Comparison of ENCODE assay signal across 2 cellular contexts in the genomic region with DNA sequence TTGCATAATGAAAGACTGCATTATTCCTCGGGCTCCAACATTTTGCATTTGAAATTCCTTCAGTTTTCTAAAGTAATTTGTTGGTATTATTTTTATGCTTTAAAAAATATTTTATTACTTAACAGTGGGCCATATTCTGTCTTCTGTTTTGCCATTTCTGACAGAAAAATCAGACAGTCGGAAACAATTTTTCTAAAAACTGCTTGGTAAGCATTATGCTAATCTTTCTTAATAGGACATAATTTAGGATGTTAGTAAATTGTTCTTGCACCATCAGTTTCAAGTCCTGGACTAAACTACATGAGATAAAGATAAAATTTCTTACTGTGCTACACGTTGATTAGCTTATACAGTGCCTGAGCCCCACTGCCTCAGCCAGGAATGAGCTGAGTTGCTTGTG.
TF ChIP-seq lines count a peak whose summit lies in the region.

No MANE protein-coding gene starts in this region.

TF ChIP-seq in HepG2, 621 proteins besides CTCF, POLR2A, EP300 and RAD21:
- TF ChIP-seq MAFK (conservative IDR thresholded peaks at IDR 0.05 in 1 of 2, IDR thresholded peaks at IDR 0.05 in 1 of 2; ENCODE audit: low read length in 2 of 2) (peak; percentile 83 to 93), ARID2 (CRISPR knock-in tag; IDR thresholded peaks at IDR 0.05; ENCODE audit: borderline replicate concordance) (no peak), MAFF (IDR thresholded peaks at IDR 0.05; ENCODE audit: low read depth, low read length) (peak; percentile 87), MEIS1 (CRISPR knock-in tag; IDR thresholded peaks at IDR 0.05; ENCODE audit: borderline replicate concordance) (no peak), ZBTB38 (CRISPR knock-in tag; IDR thresholded peaks at IDR 0.05) (no peak), CHCHD3 (CRISPR knock-in tag; IDR thresholded peaks at IDR 0.05) (no peak)

TF ChIP-seq in K562, 482 proteins besides CTCF, POLR2A, EP300 and RAD21:
- TF ChIP-seq MAFF (IDR thresholded peaks at IDR 0.05; ENCODE audit: low read length) = peak; percentile 78
- peak; percentile 87 for TF ChIP-seq ZNF316 (IDR thresholded peaks at IDR 0.05)
- no peak for TF ChIP-seq SRSF7 (optimal IDR thresholded peaks at IDR 0.05; ENCODE audit: low read depth, low read length)
- no peak for TF ChIP-seq SMARCA4 (IDR thresholded peaks at IDR 0.05)
- no peak for TF ChIP-seq NUFIP1 (IDR thresholded peaks at IDR 0.05; ENCODE audit: partially characterized antibody)
- TF ChIP-seq, protein P1, sequence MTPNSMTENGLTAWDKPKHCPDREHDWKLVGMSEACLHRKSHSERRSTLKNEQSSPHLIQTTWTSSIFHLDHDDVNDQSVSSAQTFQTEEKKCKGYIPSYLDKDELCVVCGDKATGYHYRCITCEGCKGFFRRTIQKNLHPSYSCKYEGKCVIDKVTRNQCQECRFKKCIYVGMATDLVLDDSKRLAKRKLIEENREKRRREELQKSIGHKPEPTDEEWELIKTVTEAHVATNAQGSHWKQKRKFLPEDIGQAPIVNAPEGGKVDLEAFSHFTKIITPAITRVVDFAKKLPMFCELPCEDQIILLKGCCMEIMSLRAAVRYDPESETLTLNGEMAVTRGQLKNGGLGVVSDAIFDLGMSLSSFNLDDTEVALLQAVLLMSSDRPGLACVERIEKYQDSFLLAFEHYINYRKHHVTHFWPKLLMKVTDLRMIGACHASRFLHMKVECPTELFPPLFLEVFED (CRISPR knock-in tag; conservative IDR thresholded peaks at IDR 0.05) = no peak
- TF ChIP-seq, protein P2, sequence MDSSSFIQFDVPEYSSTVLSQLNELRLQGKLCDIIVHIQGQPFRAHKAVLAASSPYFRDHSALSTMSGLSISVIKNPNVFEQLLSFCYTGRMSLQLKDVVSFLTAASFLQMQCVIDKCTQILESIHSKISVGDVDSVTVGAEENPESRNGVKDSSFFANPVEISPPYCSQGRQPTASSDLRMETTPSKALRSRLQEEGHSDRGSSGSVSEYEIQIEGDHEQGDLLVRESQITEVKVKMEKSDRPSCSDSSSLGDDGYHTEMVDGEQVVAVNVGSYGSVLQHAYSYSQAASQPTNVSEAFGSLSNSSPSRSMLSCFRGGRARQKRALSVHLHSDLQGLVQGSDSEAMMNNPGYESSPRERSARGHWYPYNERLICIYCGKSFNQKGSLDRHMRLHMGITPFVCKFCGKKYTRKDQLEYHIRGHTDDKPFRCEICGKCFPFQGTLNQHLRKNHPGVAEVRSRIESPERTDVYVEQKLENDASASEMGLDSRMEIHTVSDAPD (CRISPR knock-in tag; IDR thresholded peaks at IDR 0.05) = no peak
- no peak for TF ChIP-seq HDAC1 (IDR thresholded peaks at IDR 0.05)
- TF ChIP-seq, protein P3, sequence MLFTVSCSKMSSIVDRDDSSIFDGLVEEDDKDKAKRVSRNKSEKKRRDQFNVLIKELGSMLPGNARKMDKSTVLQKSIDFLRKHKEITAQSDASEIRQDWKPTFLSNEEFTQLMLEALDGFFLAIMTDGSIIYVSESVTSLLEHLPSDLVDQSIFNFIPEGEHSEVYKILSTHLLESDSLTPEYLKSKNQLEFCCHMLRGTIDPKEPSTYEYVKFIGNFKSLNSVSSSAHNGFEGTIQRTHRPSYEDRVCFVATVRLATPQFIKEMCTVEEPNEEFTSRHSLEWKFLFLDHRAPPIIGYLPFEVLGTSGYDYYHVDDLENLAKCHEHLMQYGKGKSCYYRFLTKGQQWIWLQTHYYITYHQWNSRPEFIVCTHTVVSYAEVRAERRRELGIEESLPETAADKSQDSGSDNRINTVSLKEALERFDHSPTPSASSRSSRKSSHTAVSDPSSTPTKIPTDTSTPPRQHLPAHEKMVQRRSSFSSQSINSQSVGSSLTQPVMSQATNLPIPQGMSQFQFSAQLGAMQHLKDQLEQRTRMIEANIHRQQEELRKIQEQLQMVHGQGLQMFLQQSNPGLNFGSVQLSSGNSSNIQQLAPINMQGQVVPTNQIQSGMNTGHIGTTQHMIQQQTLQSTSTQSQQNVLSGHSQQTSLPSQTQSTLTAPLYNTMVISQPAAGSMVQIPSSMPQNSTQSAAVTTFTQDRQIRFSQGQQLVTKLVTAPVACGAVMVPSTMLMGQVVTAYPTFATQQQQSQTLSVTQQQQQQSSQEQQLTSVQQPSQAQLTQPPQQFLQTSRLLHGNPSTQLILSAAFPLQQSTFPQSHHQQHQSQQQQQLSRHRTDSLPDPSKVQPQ (CRISPR knock-in tag; IDR thresholded peaks at IDR 0.05; ENCODE audit: borderline replicate concordance) = no peak
- TF ChIP-seq NFIX (CRISPR knock-in tag; IDR thresholded peaks at IDR 0.05; ENCODE audit: low read depth) = no peak
- no peak for TF ChIP-seq L3MBTL2 (IDR thresholded peaks at IDR 0.05)
- TF ChIP-seq, protein P4, sequence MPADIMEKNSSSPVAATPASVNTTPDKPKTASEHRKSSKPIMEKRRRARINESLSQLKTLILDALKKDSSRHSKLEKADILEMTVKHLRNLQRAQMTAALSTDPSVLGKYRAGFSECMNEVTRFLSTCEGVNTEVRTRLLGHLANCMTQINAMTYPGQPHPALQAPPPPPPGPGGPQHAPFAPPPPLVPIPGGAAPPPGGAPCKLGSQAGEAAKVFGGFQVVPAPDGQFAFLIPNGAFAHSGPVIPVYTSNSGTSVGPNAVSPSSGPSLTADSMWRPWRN (IDR thresholded peaks at IDR 0.05; ENCODE audit: low read depth) = no peak
- TF ChIP-seq NFE2 (IDR thresholded peaks at IDR 0.05; ENCODE audit: low read depth) = no peak
- no peak for TF ChIP-seq SIX5 (IDR thresholded peaks at IDR 0.05; ENCODE audit: borderline replicate concordance in 1 of 2, insufficient read depth in 1 of 2, low read depth in 1 of 2, low read length in 2 of 2)
- peak; percentile 74 for TF ChIP-seq MAFG (tag; conservative IDR thresholded peaks at IDR 0.05)
- peak; percentile 71 for TF ChIP-seq C11orf30 (IDR thresholded peaks at IDR 0.05; ENCODE audit: low read depth)
- no peak for TF ChIP-seq ZBTB17 (CRISPR knock-in tag; IDR thresholded peaks at IDR 0.05)
- TF ChIP-seq MAFK (IDR thresholded peaks at IDR 0.05; ENCODE audit: low read length) = peak; percentile 75
- TF ChIP-seq, protein P5, sequence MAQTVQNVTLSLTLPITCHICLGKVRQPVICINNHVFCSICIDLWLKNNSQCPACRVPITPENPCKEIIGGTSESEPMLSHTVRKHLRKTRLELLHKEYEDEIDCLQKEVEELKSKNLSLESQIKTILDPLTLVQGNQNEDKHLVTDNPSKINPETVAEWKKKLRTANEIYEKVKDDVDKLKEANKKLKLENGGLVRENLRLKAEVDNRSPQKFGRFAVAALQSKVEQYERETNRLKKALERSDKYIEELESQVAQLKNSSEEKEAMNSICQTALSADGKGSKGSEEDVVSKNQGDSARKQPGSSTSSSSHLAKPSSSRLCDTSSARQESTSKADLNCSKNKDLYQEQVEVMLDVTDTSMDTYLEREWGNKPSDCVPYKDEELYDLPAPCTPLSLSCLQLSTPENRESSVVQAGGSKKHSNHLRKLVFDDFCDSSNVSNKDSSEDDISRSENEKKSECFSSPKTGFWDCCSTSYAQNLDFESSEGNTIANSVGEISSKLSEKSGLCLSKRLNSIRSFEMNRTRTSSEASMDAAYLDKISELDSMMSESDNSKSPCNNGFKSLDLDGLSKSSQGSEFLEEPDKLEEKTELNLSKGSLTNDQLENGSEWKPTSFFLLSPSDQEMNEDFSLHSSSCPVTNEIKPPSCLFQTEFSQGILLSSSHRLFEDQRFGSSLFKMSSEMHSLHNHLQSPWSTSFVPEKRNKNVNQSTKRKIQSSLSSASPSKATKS (CRISPR knock-in tag; IDR thresholded peaks at IDR 0.05) = no peak
- TF ChIP-seq KLF13 (tag; IDR thresholded peaks at IDR 0.05; ENCODE audit: borderline replicate concordance, low read depth) = no peak
- TF ChIP-seq SNRNP70 (optimal IDR thresholded peaks at IDR 0.05; ENCODE audit: low read depth, low read length) = no peak
- TF ChIP-seq ZNF696 (CRISPR knock-in tag; conservative IDR thresholded peaks at IDR 0.05) = no peak
